37 cellular contexts compared by ENCODE assay signal in genomic region chr2:129654331-129654730, GRCh38.
"Had no signal": no experiment of that assay in that cellular context is flagged by ENCODE, and none has a peak within 500 bp of the region (broad histone marks: within the 10 kb centered on the region; RNA-seq: fewer than 3 reads in every experiment).

No MANE protein-coding gene starts in this region.

- H3K9me3 Mint-ChIP-seq: activated CD4-positive, alpha-beta T cell treated with anti-CD3 and anti-CD28 coated beads, Interleukin-2, amount 10 ng/mL, durations not matched to agents 24 days and 14 days; activated T-helper 17 cell treated with anti-CD3 and anti-CD28 coated beads, Interleukin-2, amount 50 U/mL, for 72 hours; T-helper 1 cell treated with Interleukin-12 subunit alpha and Interleukin-12 subunit beta and Interleukin-4 antibody, amounts not matched to agents 30 μg/mL and 1 μg/mL, for 36 hours; T-helper 2 cell treated with Interferon-gamma antibody and Interleukin-4, amounts not matched to agents 5 μg/mL and 100 μg/mL, for 36 hours had no signal

- H3K36me3 ChIP-seq: adrenal gland, brain microvascular endothelial cell, breast epithelium had no signal

- H3K4me1 Mint-ChIP-seq: activated B cell treated with CpG ODN at 0.5 μM for 24 hours; activated CD4-positive, alpha-beta T cell treated with anti-CD3 and anti-CD28 coated beads, Interleukin-2, amount 10 ng/mL, durations not matched to agents 24 days and 14 days; activated naive CD8-positive, alpha-beta T cell treated with anti-CD3 and anti-CD28 coated beads for 36 hours; activated T-helper 17 cell treated with anti-CD3 and anti-CD28 coated beads, Interleukin-2, amount 50 U/mL, for 72 hours had no signal

- H3K27ac Mint-ChIP-seq: activated B cell treated with CpG ODN at 0.5 μM for 24 hours; activated CD4-positive, alpha-beta memory T cell treated with anti-CD3 and anti-CD28 coated beads for 36 hours; activated CD4-positive, alpha-beta T cell treated with anti-CD3 and anti-CD28 coated beads, Interleukin-2, amount 10 ng/mL, durations not matched to agents 24 days and 14 days; activated CD8-positive, alpha-beta T cell treated with anti-CD3 and anti-CD28 coated beads for 36 hours; activated naive CD4-positive, alpha-beta T cell treated with anti-CD3 and anti-CD28 coated beads for 36 hours; activated naive CD4-positive, alpha-beta T cell treated with anti-CD3 and anti-CD28 coated beads, Interleukin-2, amount 50 U/mL, for 72 hours; activated naive CD8-positive, alpha-beta T cell treated with anti-CD3 and anti-CD28 coated beads for 36 hours; activated T-cell treated with anti-CD3 and anti-CD28 coated beads, Interleukin-2, amount 50 U/mL, for 72 hours; activated T-helper 1 cell treated with anti-CD3 and anti-CD28 coated beads, Interleukin-12 subunit alpha, Interleukin-12 subunit beta, Interleukin-2, Interleukin-4 antibody, amounts not matched to agents 30 ng/mL and 10 ng/mL and 1 ng/mL, durations not matched to agents 14 hours and 24 hours and 36 hours; activated T-helper 17 cell treated with anti-CD3 and anti-CD28 coated beads, Interleukin-2, amount 50 U/mL, for 72 hours; T-helper 1 cell treated with Interleukin-12 subunit alpha and Interleukin-12 subunit beta and Interleukin-4 antibody, amounts not matched to agents 30 μg/mL and 1 μg/mL, for 36 hours; T-helper 2 cell treated with Interferon-gamma antibody and Interleukin-4, amounts not matched to agents 5 μg/mL and 100 μg/mL, for 36 hours had no signal

- ATAC-seq: activated CD8-positive, alpha-beta T cell treated with anti-CD3 and anti-CD28 coated beads for 36 hours; activated naive CD4-positive, alpha-beta T cell treated with anti-CD3 and anti-CD28 coated beads, Interleukin-2, amount 50 U/mL, for 72 hours; activated T-cell treated with anti-CD3 and anti-CD28 coated beads, Interleukin-2, amount 50 U/mL, for 4 hours; activated T-cell treated with anti-CD3 and anti-CD28 coated beads, Interleukin-2, amount 50 U/mL, for 72 hours; activated T-helper 17 cell treated with anti-CD3 and anti-CD28 coated beads, Interleukin-2, amount 50 U/mL, for 72 hours; body of pancreas had no signal

- H3K27me3 Mint-ChIP-seq: activated B cell treated with CpG ODN at 0.5 μM for 24 hours; activated CD4-positive, alpha-beta T cell treated with anti-CD3 and anti-CD28 coated beads, Interleukin-2, amount 10 ng/mL, durations not matched to agents 24 days and 14 days; activated naive CD8-positive, alpha-beta T cell treated with anti-CD3 and anti-CD28 coated beads for 36 hours had no signal

- H3K36me3 Mint-ChIP-seq: activated CD4-positive, alpha-beta memory T cell treated with anti-CD3 and anti-CD28 coated beads for 36 hours; activated naive CD8-positive, alpha-beta T cell treated with anti-CD3 and anti-CD28 coated beads for 36 hours had no signal

- H3K27me3 ChIP-seq: adrenal gland, body of pancreas, brain microvascular endothelial cell, breast epithelium had no signal

- H3K4me3 Mint-ChIP-seq: activated B cell treated with CpG ODN at 0.5 μM for 24 hours; activated CD4-positive, alpha-beta memory T cell treated with anti-CD3 and anti-CD28 coated beads for 36 hours; activated CD4-positive, alpha-beta T cell treated with anti-CD3 and anti-CD28 coated beads, Interleukin-2, amount 10 ng/mL, durations not matched to agents 24 days and 14 days; activated CD8-positive, alpha-beta T cell treated with anti-CD3 and anti-CD28 coated beads for 36 hours; activated naive CD4-positive, alpha-beta T cell treated with anti-CD3 and anti-CD28 coated beads for 36 hours; activated naive CD8-positive, alpha-beta T cell treated with anti-CD3 and anti-CD28 coated beads for 36 hours; activated T-cell treated with anti-CD3 and anti-CD28 coated beads, Interleukin-2, amount 50 U/mL, for 4 hours; activated T-cell treated with anti-CD3 and anti-CD28 coated beads, Interleukin-2, amount 50 U/mL, for 72 hours; activated T-helper 1 cell treated with anti-CD3 and anti-CD28 coated beads, Interleukin-12 subunit alpha, Interleukin-12 subunit beta, Interleukin-2, Interleukin-4 antibody, amounts not matched to agents 30 ng/mL and 10 ng/mL and 1 ng/mL, durations not matched to agents 14 hours and 24 hours and 36 hours; activated T-helper 17 cell treated with anti-CD3 and anti-CD28 coated beads, Interleukin-2, amount 50 U/mL, for 72 hours; T-helper 1 cell treated with Interleukin-12 subunit alpha and Interleukin-12 subunit beta and Interleukin-4 antibody, amounts not matched to agents 30 μg/mL and 1 μg/mL, for 36 hours; T-helper 2 cell treated with Interferon-gamma antibody and Interleukin-4, amounts not matched to agents 5 μg/mL and 100 μg/mL, for 36 hours had no signal

- DNase-seq: activated B cell treated with CpG ODN at 0.5 μM for 24 hours; activated CD4-positive, alpha-beta memory T cell treated with anti-CD3 and anti-CD28 coated beads for 36 hours; activated CD4-positive, alpha-beta T cell treated with anti-CD3 and anti-CD28 coated beads for 4 hours; activated CD4-positive, alpha-beta T cell treated with anti-CD3 and anti-CD28 coated beads, Interleukin-2, amount 10 ng/mL, durations not matched to agents 24 days and 14 days; activated CD4-positive, alpha-beta T cell treated with anti-CD3 and anti-CD28 coated beads, Interleukin-2, amount 50 U/mL, for 1 hour; activated CD4-positive, alpha-beta T cell treated with anti-CD3 and anti-CD28 coated beads, Interleukin-2, amount 50 U/mL, for 4 hours; activated CD4-positive, CD25-positive, alpha-beta regulatory T cell treated with anti-CD3 and anti-CD28 coated beads, Interleukin-2, amount 50 U/mL, for 72 hours; activated CD8-positive, alpha-beta memory T cell treated with anti-CD3 and anti-CD28 coated beads, Interleukin-2, amount 50 U/mL, for 4 hours; activated CD8-positive, alpha-beta T cell treated with anti-CD3 and anti-CD28 coated beads for 36 hours; activated effector memory CD4-positive, alpha-beta T cell treated with anti-CD3 and anti-CD28 coated beads, Interleukin-2, amount 50 U/mL, for 16 hours; activated gamma-delta T cell treated with Interleukin-2 at 50 U/mL for 16 hours; activated naive CD4-positive, alpha-beta T cell; activated naive CD4-positive, alpha-beta T cell treated with anti-CD3 and anti-CD28 coated beads for 36 hours; activated naive CD4-positive, alpha-beta T cell treated with anti-CD3 and anti-CD28 coated beads, Interleukin-2, amount 50 U/mL, for 16 hours; activated naive CD8-positive, alpha-beta T cell treated with anti-CD3 and anti-CD28 coated beads for 36 hours; activated T-cell treated with anti-CD3 and anti-CD28 coated beads for 4 hours; activated T-cell treated with anti-CD3 and anti-CD28 coated beads, Interleukin-2, amount 50 U/mL, for 1 hour; activated T-cell treated with anti-CD3 and anti-CD28 coated beads, Interleukin-2, amount 50 U/mL, for 4 hours; activated T-cell treated with anti-CD3 and anti-CD28 coated beads, Interleukin-2, amount 50 U/mL, for 72 hours; adrenal gland; amniotic stem cell; aorta; body of pancreas; brain microvascular endothelial cell; central memory CD4-positive, alpha-beta T cell; T-helper 1 cell; T-helper 2 cell; T-helper 9 cell had no signal

- FAIRE-seq: astrocyte, TTC549 had no signal

- H3K4me1 ChIP-seq: adrenal gland, body of pancreas, breast epithelium had no signal

- H3K27ac ChIP-seq: adrenal gland, body of pancreas, brain microvascular endothelial cell, breast epithelium, VCaP had no signal

- H3K9me3 ChIP-seq: adrenal gland, body of pancreas had no signal

- H3K4me3 ChIP-seq: adrenal gland, body of pancreas, breast epithelium had no signal
